Comparison of ENCODE assay signal across 1 cellular context in the genomic region with DNA sequence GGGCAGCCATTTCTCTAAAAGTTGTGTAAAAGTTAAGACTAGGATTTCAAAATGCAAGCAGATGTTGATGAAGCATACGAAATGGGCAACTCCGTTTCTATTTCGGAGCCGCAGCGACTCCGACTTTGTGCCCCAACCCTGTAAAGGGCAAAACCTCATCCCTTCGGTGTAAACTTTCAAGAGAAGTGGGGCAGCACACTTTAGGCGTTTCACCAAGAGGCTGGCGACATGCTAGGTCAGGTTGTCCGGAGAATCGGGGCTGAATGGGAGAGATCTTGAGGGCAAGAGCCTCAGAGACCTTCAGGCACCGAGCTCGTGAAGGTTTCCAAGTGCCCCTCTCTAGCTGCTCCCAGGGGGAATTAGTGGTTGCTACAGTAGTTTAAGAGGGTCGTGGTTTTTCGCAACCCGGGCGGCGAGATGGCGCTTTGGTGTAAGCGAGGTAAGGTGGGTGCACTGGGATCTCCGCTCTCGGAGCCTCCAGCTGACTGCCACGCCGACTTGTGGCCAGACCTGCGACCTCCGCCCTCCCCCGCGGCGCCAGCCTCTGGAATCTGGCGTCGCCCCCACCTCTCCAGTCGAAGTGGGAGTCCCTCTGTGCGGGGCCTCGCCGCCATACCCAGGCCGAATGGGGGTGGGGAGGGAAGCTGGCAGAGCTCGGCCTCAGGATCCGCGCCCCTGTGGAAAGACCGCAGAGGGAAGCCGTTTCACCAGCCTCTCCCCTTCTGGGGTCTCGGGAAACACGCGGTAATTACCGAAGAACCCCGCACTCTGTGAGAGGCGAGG.
A peak's percentile ranks its signal among the peaks of the same experiment; 100 is the strongest.
TF ChIP-seq lines count a peak whose summit lies in the region.

No MANE protein-coding gene starts in this region.

TF ChIP-seq in SK-N-SH, 30 proteins besides CTCF, POLR2A, EP300 and RAD21 (continued from another document):
- TF ChIP-seq, protein P1, sequence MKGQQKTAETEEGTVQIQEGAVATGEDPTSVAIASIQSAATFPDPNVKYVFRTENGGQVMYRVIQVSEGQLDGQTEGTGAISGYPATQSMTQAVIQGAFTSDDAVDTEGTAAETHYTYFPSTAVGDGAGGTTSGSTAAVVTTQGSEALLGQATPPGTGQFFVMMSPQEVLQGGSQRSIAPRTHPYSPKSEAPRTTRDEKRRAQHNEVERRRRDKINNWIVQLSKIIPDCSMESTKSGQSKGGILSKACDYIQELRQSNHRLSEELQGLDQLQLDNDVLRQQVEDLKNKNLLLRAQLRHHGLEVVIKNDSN (IDR thresholded peaks at IDR 0.05; ENCODE audit: borderline replicate concordance, low read depth), result no peak
- TF ChIP-seq FOXJ3 (CRISPR knock-in tag; IDR thresholded peaks at IDR 0.05) (0 out of 2 replicates have a peak, but pooled peaks have one; percentile 26), MXI1 (IDR thresholded peaks at IDR 0.05; ENCODE audit: low read depth, low read length) (peak; percentile 66; the same call in 1 of the 2 replicates), GABPA (IDR thresholded peaks at IDR 0.05; ENCODE audit: low read depth) (no peak), NFIC (IDR thresholded peaks at IDR 0.05; ENCODE audit: borderline replicate concordance) (no peak), YY1 (IDR thresholded peaks at IDR 0.05; ENCODE audit: low read depth) (no peak), SIN3A (IDR thresholded peaks at IDR 0.05; ENCODE audit: borderline replicate concordance, low read depth, low read length) (0 out of 2 replicates have a peak, but pooled peaks have one; percentile 34), JUND (IDR thresholded peaks at IDR 0.05) (no peak), RFX5 (IDR thresholded peaks at IDR 0.05; ENCODE audit: low read length) (no peak), TAF1 (IDR thresholded peaks at IDR 0.05; ENCODE audit: borderline replicate concordance, low read depth, low read length) (no peak; the same call in 1 of the 2 replicates), FOXM1 (IDR thresholded peaks at IDR 0.05; ENCODE audit: low read depth) (no peak), ELF1 (IDR thresholded peaks at IDR 0.05) (no peak), EZH2phosphoT487 (IDR thresholded peaks at IDR 0.05; ENCODE audit: borderline replicate concordance, low read depth) (no peak), CHD2 (IDR thresholded peaks at IDR 0.05; ENCODE audit: low read length, partially characterized antibody) (no peak), FOSL2 (IDR thresholded peaks at IDR 0.05; ENCODE audit: borderline replicate concordance, low read depth) (no peak), RCOR1 (IDR thresholded peaks at IDR 0.05; ENCODE audit: low read length) (no peak), MEF2A (IDR thresholded peaks at IDR 0.05; ENCODE audit: borderline replicate concordance, low read depth) (no peak), SMC3 (IDR thresholded peaks at IDR 0.05; ENCODE audit: low read depth, low read length) (peak; percentile 12; the same call in 1 of the 2 replicates), NRF1 (IDR thresholded peaks at IDR 0.05; ENCODE audit: low read depth, low read length) (no peak), RXRA (IDR thresholded peaks at IDR 0.05; ENCODE audit: borderline replicate concordance, low read depth) (no peak)
- TF ChIP-seq, protein P2, sequence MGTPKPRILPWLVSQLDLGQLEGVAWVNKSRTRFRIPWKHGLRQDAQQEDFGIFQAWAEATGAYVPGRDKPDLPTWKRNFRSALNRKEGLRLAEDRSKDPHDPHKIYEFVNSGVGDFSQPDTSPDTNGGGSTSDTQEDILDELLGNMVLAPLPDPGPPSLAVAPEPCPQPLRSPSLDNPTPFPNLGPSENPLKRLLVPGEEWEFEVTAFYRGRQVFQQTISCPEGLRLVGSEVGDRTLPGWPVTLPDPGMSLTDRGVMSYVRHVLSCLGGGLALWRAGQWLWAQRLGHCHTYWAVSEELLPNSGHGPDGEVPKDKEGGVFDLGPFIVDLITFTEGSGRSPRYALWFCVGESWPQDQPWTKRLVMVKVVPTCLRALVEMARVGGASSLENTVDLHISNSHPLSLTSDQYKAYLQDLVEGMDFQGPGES (IDR thresholded peaks at IDR 0.05; ENCODE audit: low read depth, low read length), result no peak
- TF ChIP-seq, protein P3, sequence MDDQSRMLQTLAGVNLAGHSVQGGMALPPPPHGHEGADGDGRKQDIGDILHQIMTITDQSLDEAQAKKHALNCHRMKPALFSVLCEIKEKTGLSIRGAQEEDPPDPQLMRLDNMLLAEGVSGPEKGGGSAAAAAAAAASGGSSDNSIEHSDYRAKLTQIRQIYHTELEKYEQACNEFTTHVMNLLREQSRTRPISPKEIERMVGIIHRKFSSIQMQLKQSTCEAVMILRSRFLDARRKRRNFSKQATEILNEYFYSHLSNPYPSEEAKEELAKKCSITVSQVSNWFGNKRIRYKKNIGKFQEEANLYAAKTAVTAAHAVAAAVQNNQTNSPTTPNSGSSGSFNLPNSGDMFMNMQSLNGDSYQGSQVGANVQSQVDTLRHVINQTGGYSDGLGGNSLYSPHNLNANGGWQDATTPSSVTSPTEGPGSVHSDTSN (IDR thresholded peaks at IDR 0.05), result 0 out of 2 replicates have a peak, but pooled peaks have one; percentile 3
- TF ChIP-seq, protein P4, sequence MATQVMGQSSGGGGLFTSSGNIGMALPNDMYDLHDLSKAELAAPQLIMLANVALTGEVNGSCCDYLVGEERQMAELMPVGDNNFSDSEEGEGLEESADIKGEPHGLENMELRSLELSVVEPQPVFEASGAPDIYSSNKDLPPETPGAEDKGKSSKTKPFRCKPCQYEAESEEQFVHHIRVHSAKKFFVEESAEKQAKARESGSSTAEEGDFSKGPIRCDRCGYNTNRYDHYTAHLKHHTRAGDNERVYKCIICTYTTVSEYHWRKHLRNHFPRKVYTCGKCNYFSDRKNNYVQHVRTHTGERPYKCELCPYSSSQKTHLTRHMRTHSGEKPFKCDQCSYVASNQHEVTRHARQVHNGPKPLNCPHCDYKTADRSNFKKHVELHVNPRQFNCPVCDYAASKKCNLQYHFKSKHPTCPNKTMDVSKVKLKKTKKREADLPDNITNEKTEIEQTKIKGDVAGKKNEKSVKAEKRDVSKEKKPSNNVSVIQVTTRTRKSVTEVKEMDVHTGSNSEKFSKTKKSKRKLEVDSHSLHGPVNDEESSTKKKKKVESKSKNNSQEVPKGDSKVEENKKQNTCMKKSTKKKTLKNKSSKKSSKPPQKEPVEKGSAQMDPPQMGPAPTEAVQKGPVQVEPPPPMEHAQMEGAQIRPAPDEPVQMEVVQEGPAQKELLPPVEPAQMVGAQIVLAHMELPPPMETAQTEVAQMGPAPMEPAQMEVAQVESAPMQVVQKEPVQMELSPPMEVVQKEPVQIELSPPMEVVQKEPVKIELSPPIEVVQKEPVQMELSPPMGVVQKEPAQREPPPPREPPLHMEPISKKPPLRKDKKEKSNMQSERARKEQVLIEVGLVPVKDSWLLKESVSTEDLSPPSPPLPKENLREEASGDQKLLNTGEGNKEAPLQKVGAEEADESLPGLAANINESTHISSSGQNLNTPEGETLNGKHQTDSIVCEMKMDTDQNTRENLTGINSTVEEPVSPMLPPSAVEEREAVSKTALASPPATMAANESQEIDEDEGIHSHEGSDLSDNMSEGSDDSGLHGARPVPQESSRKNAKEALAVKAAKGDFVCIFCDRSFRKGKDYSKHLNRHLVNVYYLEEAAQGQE (IDR thresholded peaks at IDR 0.05; ENCODE audit: low read depth, low read length), result no peak
- TF ChIP-seq, protein P5, sequence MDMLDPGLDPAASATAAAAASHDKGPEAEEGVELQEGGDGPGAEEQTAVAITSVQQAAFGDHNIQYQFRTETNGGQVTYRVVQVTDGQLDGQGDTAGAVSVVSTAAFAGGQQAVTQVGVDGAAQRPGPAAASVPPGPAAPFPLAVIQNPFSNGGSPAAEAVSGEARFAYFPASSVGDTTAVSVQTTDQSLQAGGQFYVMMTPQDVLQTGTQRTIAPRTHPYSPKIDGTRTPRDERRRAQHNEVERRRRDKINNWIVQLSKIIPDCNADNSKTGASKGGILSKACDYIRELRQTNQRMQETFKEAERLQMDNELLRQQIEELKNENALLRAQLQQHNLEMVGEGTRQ (IDR thresholded peaks at IDR 0.05; ENCODE audit: borderline replicate concordance, low read depth, low read length), result no peak
- TF ChIP-seq, protein P6, sequence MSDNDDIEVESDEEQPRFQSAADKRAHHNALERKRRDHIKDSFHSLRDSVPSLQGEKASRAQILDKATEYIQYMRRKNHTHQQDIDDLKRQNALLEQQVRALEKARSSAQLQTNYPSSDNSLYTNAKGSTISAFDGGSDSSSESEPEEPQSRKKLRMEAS (IDR thresholded peaks at IDR 0.05; ENCODE audit: low read depth), result peak; percentile 3; the same call in 1 of the 2 replicates
